ENCODE assay signal across 8 cellular contexts in genomic region chr2:61764035-61764800, GRCh38.
DNase-seq lines count a peak whose midpoint lies in the region; ATAC-seq and TF ChIP-seq lines count a peak whose summit lies in the region.

No MANE protein-coding gene starts in this region.

- DNase-seq in NCI-H2029 (lab: John Stamatoyannopoulos, UW) (peak; percentile 91), T-helper 9 cell (peak; percentile 84), astrocyte of the cerebellum (ENCODE audit: low read depth) (peak; percentile 95), hepatic stellate cell (ENCODE audit: low spot score) (peak; percentile 92), aorta (peak; percentile 98)

- H3K27me3 ChIP-seq in rectal smooth muscle tissue (ENCODE audit: control insufficient read depth, insufficient read depth, low read length) (no peaks in the 10 kb centered on the region), aorta (ENCODE audit: control insufficient read depth in 1 of 2, insufficient read depth in 2 of 2, low read length in 1 of 2) (no peaks in the 10 kb centered on the region)

- H3K4me1 ChIP-seq in rectal smooth muscle tissue (ENCODE audit: control insufficient read depth, insufficient read depth, low read length) (no peaks in the 10 kb centered on the region), aorta (ENCODE audit: control insufficient read depth in 1 of 2, insufficient read depth in 2 of 2, low read length in 2 of 2) (no peaks in the 10 kb centered on the region)

- no peaks in the 10 kb centered on the region for H3K36me3 ChIP-seq in rectal smooth muscle tissue (ENCODE audit: control insufficient read depth, insufficient read depth, low read length)
- H3K36me3 ChIP-seq in aorta (ENCODE audit: control insufficient read depth in 1 of 2, insufficient read depth in 2 of 2, low read length in 1 of 2), result no peaks in the 10 kb centered on the region

- in situ Hi-C loops in astrocyte of the cerebellum (cut with HindIII; ENCODE audit: low sequenced_read_pairs), result no loop called here

- H3K4me3 ChIP-seq in astrocyte of the cerebellum (ENCODE audit: low read depth, low read length), result peak overlapping the region; percentile 79
- peak overlapping the region; percentile 99 for H3K4me3 ChIP-seq in rectal smooth muscle tissue (ENCODE audit: low read length)
- H3K4me3 ChIP-seq in aorta (ENCODE audit: low read length in 2 of 2), result peak overlapping the region; percentile 68 to 86

- H3K27ac ChIP-seq in rectal smooth muscle tissue (ENCODE audit: low read depth, low read length) (peak overlapping the region; percentile 100), aorta (ENCODE audit: low read depth in 1 of 2, low read length in 2 of 2) (peak overlapping the region; percentile 10 to 97)

- peak; percentile 93 for ATAC-seq in GM18508 (IDR thresholded peaks at IDR 0.05; ENCODE audit: insufficient read depth, unreplicated experiment)
- ATAC-seq in HG02981 (IDR thresholded peaks at IDR 0.05; ENCODE audit: unreplicated experiment), result peak; percentile 97
- ATAC-seq in aorta (ENCODE audit: low FRiP score), result peak; percentile 99

- TF ChIP-seq CTCF in astrocyte of the cerebellum (IDR thresholded peaks at IDR 0.05; ENCODE audit: low read depth, low read length, missing control alignments), result no peak

- no peaks in the 10 kb centered on the region for H3K9me3 ChIP-seq in aorta (ENCODE audit: control insufficient read depth, low read length)

- 1% methylated on average over 70 of the region's 70 CpGs for WGBS in aorta, 2 donors

- H3K9ac ChIP-seq in rectal smooth muscle tissue (ENCODE audit: low read length), result peak overlapping the region; percentile 99

- intact Hi-C loops in aorta (cut with DNase I), result loop anchor here (5.0 to 10.0 kb wide), 4 partner anchors 67 to 229 kb away; partner anchors contain the start of genes XPO1 (in 2 of the 2) and FAM161A (in 1 of the 2)

Comparison
In these comparisons a context has a peak if more than half of its experiments do, and no peak if none do; other contexts are left out.
1. Peak in every context shown above with its lines: DNase-seq, ATAC-seq, H3K4me3 ChIP-seq and H3K27ac ChIP-seq.